8 cellular contexts compared by ENCODE assay signal in the genomic region with DNA sequence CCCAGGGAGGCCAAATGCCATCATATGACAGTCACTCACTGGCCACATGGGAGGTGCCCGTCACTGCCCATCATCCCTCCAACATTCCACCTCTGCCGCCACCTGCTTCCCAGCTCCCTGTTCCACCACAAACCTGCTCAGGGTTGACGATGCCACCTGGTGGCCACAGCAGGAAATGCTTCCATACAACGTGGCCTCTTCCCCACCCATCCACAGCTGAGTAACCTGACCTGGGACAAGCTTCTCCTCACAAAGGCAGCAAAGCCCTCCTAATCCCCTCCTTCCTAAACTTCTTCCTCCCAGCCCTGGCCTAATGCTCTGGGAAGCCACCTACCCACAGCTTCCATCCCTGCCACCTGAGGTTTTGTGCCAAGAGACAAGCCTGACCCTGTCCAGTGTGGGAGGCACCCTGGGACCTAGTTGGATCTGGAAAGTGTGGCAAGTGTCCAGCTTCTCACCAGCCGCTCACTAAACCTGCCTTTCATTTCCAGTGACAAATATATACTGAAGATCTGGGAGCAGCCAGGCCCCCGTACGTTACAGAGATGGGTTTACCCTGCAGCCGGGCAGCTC. TPM values are rescaled to one million over a fixed set of nuclear protein-coding genes. Genes with fewer than 3 reads are reported as not detected.
DNase-seq lines count a peak whose midpoint lies in the region; ATAC-seq and TF ChIP-seq lines count a peak whose summit lies in the region.

No MANE protein-coding gene starts in this region.

- H3K27ac ChIP-seq in heart left ventricle (no peak overlapping the region), osteoblast (ENCODE audit: low read depth, low read length) (no peak overlapping the region)

- H3K4me3 ChIP-seq in heart left ventricle (no peak overlapping the region), osteoblast (ENCODE audit: insufficient read depth, low read length) (no peak overlapping the region)

- H4K20me1 ChIP-seq in osteoblast (ENCODE audit: insufficient read depth, low read length) = no peaks in the 10 kb centered on the region

- H3K4me2 ChIP-seq in osteoblast (ENCODE audit: insufficient read depth, low read length) = no peak overlapping the region

- H3K9me3 ChIP-seq in heart left ventricle (peaks cover 0 to 11% (median 6%) of the 10 kb centered on the region in 12 donors), osteoblast (ENCODE audit: low read depth, low read length) (peaks cover 8% of the 10 kb centered on the region)

- H3K27me3 ChIP-seq in heart left ventricle = peaks cover 16 to 35% (median 21%) of the 10 kb centered on the region in 9 donors
- H3K27me3 ChIP-seq in osteoblast (ENCODE audit: insufficient read depth, low read length) = peaks cover 18% of the 10 kb centered on the region

- ATAC-seq in heart left ventricle = peak in 1 of 4 donors; percentile 11

- H3K36me3 ChIP-seq in heart left ventricle (no peaks in the 10 kb centered on the region), osteoblast (ENCODE audit: insufficient read depth, low read length) (no peaks in the 10 kb centered on the region)

- no peaks in the 10 kb centered on the region for H3K79me2 ChIP-seq in osteoblast (ENCODE audit: insufficient read depth, low read length)

- TF ChIP-seq POLR2A in heart left ventricle (IDR thresholded peaks at IDR 0.05) = no peak

- intact Hi-C loops in heart left ventricle (cut with DNase I) = no loop called here
- intact Hi-C loops in cardiac septum (cut with DNase I) = no loop called here

- H2AFZ ChIP-seq in osteoblast (ENCODE audit: low read length) = peak overlapping the region; percentile 57

- DNase-seq in heart left ventricle (no peak), cardiac septum (ENCODE audit: low spot score) (no peak), NCI-H69 (lab: John Stamatoyannopoulos, UW) (peak; percentile 47), dermis blood vessel endothelial cell (peak; percentile 52), osteoblast (ENCODE audit: insufficient read length, low spot score, missing footprints) (no peak), middle frontal gyrus (ENCODE audit: extremely low spot score, low spot score) (no peak), SKM-1 treated with dmso at 0.1 percent for 144 hours (lab: John Stamatoyannopoulos, UW; ENCODE audit: unreplicated experiment) (no peak), DMS153 treated with DMSO at 0.1 percent for 48 hours (lab: John Stamatoyannopoulos, UW; ENCODE audit: unreplicated experiment) (no peak)

- TF ChIP-seq CTCF in heart left ventricle (IDR thresholded peaks at IDR 0.05) = peak in 11 of 12 donors; percentile 13 to 48 (median 43)
- peak; percentile 57 for TF ChIP-seq CTCF in osteoblast (IDR thresholded peaks at IDR 0.05; ENCODE audit: extremely low read depth, low read depth, low read length)

- 63 to 69% (median 68%) methylated on average over 8 of the region's 8 CpGs for WGBS in heart left ventricle, 4 donors

- peaks cover 0 to 15% (median 7%) of the 10 kb centered on the region in 12 donors for H3K4me1 ChIP-seq in heart left ventricle
- H3K4me1 ChIP-seq in osteoblast (ENCODE audit: insufficient read depth, low read length) = no peaks in the 10 kb centered on the region

RNA-seq across cellular contexts. Expression of a gene that starts 4.3 kb away (rescaled TPM):
- total RNA-seq in heart left ventricle (under 1 TPM in 3 of 9 donors, not detected in 6; 0.22 to 0.48 (median 0.37) TPM), cardiac septum (not detected), dermis blood vessel endothelial cell (0.68 and 2.0 TPM in 2 replicates), osteoblast (0.29 and 0.36 TPM in 2 replicates)
- polyA plus RNA-seq in heart left ventricle = under 1 TPM in 1 of 2 donors, not detected in 1; 0.08 TPM

Comparison
In these comparisons a context has a peak if more than half of its experiments do, and no peak if none do; other contexts are left out.
1. DNase-seq: peak in NCI-H69 (single experiment) and dermis blood vessel endothelial cell (single experiment); none in heart left ventricle (0 of 5), cardiac septum (single experiment), osteoblast (single experiment), middle frontal gyrus (single experiment), SKM-1 treated with dmso at 0.1 percent for 144 hours (single experiment) and DMS153 treated with DMSO at 0.1 percent for 48 hours (single experiment).